In genomic region chr10:7872041-7872442, GRCh38 we compare ENCODE assay signal across 8 cellular contexts. TPM values are rescaled to one million over a fixed set of nuclear protein-coding genes. Genes with fewer than 3 reads are reported as not detected.
DNase-seq lines count a peak whose midpoint lies in the region; ATAC-seq and TF ChIP-seq lines count a peak whose summit lies in the region.

No MANE protein-coding gene starts in this region.

- H3K36me3 ChIP-seq in hepatocyte (replicated peaks; ENCODE audit: insufficient read depth, low read depth), result no peaks in the 10 kb centered on the region

- H3K4me1 ChIP-seq in hepatocyte (ENCODE audit: insufficient read depth), result no peaks in the 10 kb centered on the region

- no peak for ATAC-seq in activated T-helper 17 cell treated with anti-CD3 and anti-CD28 coated beads, Interleukin-2, amount 50 U/mL, for 72 hours (replicated peaks)
- ATAC-seq in stimulated activated effector memory CD8-positive, alpha-beta T cell treated with anti-CD3 and anti-CD28 coated beads, Interleukin-12 subunit alpha, Interleukin-12 subunit beta, amount 100 ng/mL, for 72 hours, result no peak
- ATAC-seq in HG03571 (IDR thresholded peaks at IDR 0.05; ENCODE audit: unreplicated experiment), result no peak

- H3K27me3 ChIP-seq in hepatocyte, result no peaks in the 10 kb centered on the region

- DNase-seq in NCI-H82 (lab: John Stamatoyannopoulos, UW) (peak; percentile 37), NCI-H82 treated with DMSO at 0.1 percent for 48 hours (lab: John Stamatoyannopoulos, UW; ENCODE audit: unreplicated experiment) (no peak), LHCN-M2 (ENCODE audit: low read depth) (peak; percentile 6), hepatocyte (ENCODE audit: low spot score) (peak; percentile 31)
- DNase-seq in stimulated activated effector memory CD8-positive, alpha-beta T cell treated with anti-CD3 and anti-CD28 coated beads, Interleukin-12 subunit alpha, Interleukin-12 subunit beta, amount 100 ng/mL, for 72 hours (ENCODE audit: low spot score in 2 of 2), result no peak
- no peak for DNase-seq in activated effector memory CD4-positive, alpha-beta T cell treated with Interleukin-2 at 50 U/mL for 16 hours

- peaks cover 4% of the 10 kb centered on the region for H3K79me2 ChIP-seq in hepatocyte

- H2AFZ ChIP-seq in hepatocyte, result no peak overlapping the region

- no peak overlapping the region for H3K27ac Mint-ChIP-seq in activated T-helper 17 cell treated with anti-CD3 and anti-CD28 coated beads, Interleukin-2, amount 50 U/mL, for 72 hours
- H3K27ac Mint-ChIP-seq in stimulated activated effector memory CD8-positive, alpha-beta T cell treated with anti-CD3 and anti-CD28 coated beads, Interleukin-12 subunit alpha, Interleukin-12 subunit beta, amount 100 ng/mL, for 72 hours, result no peak overlapping the region

- H4K20me1 ChIP-seq in hepatocyte (ENCODE audit: insufficient read depth, poor library complexity, severe bottlenecking), result no peaks in the 10 kb centered on the region

- H3K27me3 Mint-ChIP-seq in activated T-helper 17 cell treated with anti-CD3 and anti-CD28 coated beads, Interleukin-2, amount 50 U/mL, for 72 hours, result no peaks in the 10 kb centered on the region

- peak overlapping the region; percentile 10 for H3K4me3 ChIP-seq in hepatocyte

- no peaks in the 10 kb centered on the region for H3K9me3 Mint-ChIP-seq in activated T-helper 17 cell treated with anti-CD3 and anti-CD28 coated beads, Interleukin-2, amount 50 U/mL, for 72 hours
- no peaks in the 10 kb centered on the region for H3K9me3 Mint-ChIP-seq in stimulated activated effector memory CD8-positive, alpha-beta T cell treated with anti-CD3 and anti-CD28 coated beads, Interleukin-12 subunit alpha, Interleukin-12 subunit beta, amount 100 ng/mL, for 72 hours

- peak overlapping the region; percentile 66 for H3K4me3 Mint-ChIP-seq in activated T-helper 17 cell treated with anti-CD3 and anti-CD28 coated beads, Interleukin-2, amount 50 U/mL, for 72 hours
- peak overlapping the region; percentile 39 for H3K4me3 Mint-ChIP-seq in stimulated activated effector memory CD8-positive, alpha-beta T cell treated with anti-CD3 and anti-CD28 coated beads, Interleukin-12 subunit alpha, Interleukin-12 subunit beta, amount 100 ng/mL, for 72 hours

- H3K4me2 ChIP-seq in hepatocyte, result peak overlapping the region; percentile 73

- H3K36me3 Mint-ChIP-seq in activated T-helper 17 cell treated with anti-CD3 and anti-CD28 coated beads, Interleukin-2, amount 50 U/mL, for 72 hours (ENCODE audit: low read depth), result no peaks in the 10 kb centered on the region
- no peaks in the 10 kb centered on the region for H3K36me3 Mint-ChIP-seq in stimulated activated effector memory CD8-positive, alpha-beta T cell treated with anti-CD3 and anti-CD28 coated beads, Interleukin-12 subunit alpha, Interleukin-12 subunit beta, amount 100 ng/mL, for 72 hours

- no peak overlapping the region for H3K27ac ChIP-seq in hepatocyte

- WGBS in hepatocyte (ENCODE audit: low lambda C conversion rate, missing lambda C conversion rate), result 17% methylated on average over 5 of the region's 5 CpGs

- H3K9me3 ChIP-seq in hepatocyte (ENCODE audit: low read depth), result no peaks in the 10 kb centered on the region

- no peaks in the 10 kb centered on the region for H3K9me2 ChIP-seq in hepatocyte (replicated peaks; ENCODE audit: insufficient read depth)

- peak; percentile 78 for TF ChIP-seq CTCF in hepatocyte (IDR thresholded peaks at IDR 0.05; ENCODE audit: poor library complexity)

- peaks cover 8% of the 10 kb centered on the region for H3K4me1 Mint-ChIP-seq in activated T-helper 17 cell treated with anti-CD3 and anti-CD28 coated beads, Interleukin-2, amount 50 U/mL, for 72 hours
- H3K4me1 Mint-ChIP-seq in stimulated activated effector memory CD8-positive, alpha-beta T cell treated with anti-CD3 and anti-CD28 coated beads, Interleukin-12 subunit alpha, Interleukin-12 subunit beta, amount 100 ng/mL, for 72 hours, result peaks cover 10% of the 10 kb centered on the region

RNA-seq across cellular contexts. Expression of gene TAF3, which starts 53.7 kb away (rescaled TPM):
- total RNA-seq in LHCN-M2 (2014; rRNA removed) (3.3 and 3.4 TPM in 2 replicates), hepatocyte (3.3 and 4.1 TPM in 2 replicates)
- 4.0 TPM for polyA plus RNA-seq in LHCN-M2 (2012)
- 10 to 100 TPM in 1 of 2 donors, 1 to 10 TPM in 1; 9.7 to 14.0 TPM for total RNA-seq in activated T-helper 17 cell treated with anti-CD3 and anti-CD28 coated beads, Interleukin-2, amount 50 U/mL, for 72 hours
- polyA plus RNA-seq in hepatocyte, result 6.4 and 7.7 TPM in 2 replicates

Comparison
In these comparisons a context has a peak if more than half of its experiments do, and no peak if none do; other contexts are left out.
1. DNase-seq: peak in NCI-H82 (single experiment), LHCN-M2 (single experiment) and hepatocyte (single experiment); none in NCI-H82 treated with DMSO at 0.1 percent for 48 hours (single experiment), stimulated activated effector memory CD8-positive, alpha-beta T cell treated with anti-CD3 and anti-CD28 coated beads, Interleukin-12 subunit alpha, Interleukin-12 subunit beta, amount 100 ng/mL, for 72 hours (0 of 2) and activated effector memory CD4-positive, alpha-beta T cell treated with Interleukin-2 at 50 U/mL for 16 hours (single experiment).